In the genomic region with DNA sequence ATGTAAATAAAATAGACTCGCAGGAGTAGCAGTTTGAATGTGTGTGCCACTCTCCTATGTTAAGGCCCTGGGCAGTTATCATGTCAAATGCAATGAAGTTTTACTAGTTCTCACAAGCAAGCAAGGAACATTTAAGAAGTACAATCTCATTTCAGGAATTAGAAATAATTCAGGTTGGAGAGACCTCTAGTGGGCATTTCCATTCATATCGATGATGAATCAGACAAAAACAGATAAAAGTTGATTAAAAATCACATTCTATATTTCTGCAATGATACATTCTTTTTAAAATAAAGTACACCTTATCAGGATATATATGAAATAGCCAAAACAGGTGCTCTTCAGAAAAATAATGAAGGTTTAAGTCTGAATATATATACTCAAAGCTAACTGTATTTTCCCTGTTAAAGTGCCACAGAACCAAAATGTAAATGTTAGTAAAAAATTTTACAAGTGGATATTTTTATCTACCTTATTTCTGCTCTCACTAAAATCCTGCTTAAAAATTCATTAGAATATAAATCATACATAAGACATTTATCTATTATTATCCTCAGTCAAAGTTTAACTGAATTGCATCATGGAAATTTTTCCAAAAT, we compare ENCODE assay signal across 9 cellular contexts.
A peak's percentile ranks its signal among the peaks of the same experiment; 100 is the strongest.
DNase-seq lines count a peak whose midpoint lies in the region; ATAC-seq and TF ChIP-seq lines count a peak whose summit lies in the region.
"Had no signal": no experiment of that assay in that cellular context is flagged by ENCODE, and none has a peak within 500 bp of the region (broad histone marks: within the 10 kb centered on the region; RNA-seq: fewer than 3 reads in every experiment).

No MANE protein-coding gene starts in this region.

- H3K27ac ChIP-seq in foreskin keratinocyte: no peak overlapping the region

- in situ Hi-C loops in ACHN (cut with HindIII; ENCODE audit: low pct_ligation_motif_present, low pct_unique_long_range_greater_than_20kb, low sequenced_read_pairs) (no loop called here), GM13977 (cut with MboI; ENCODE audit: low pct_unique_long_range_greater_than_20kb, low sequenced_read_pairs, unreplicated experiment) (no loop called here)

- DNase-seq in ACHN: peak; percentile 8
- DNase-seq in GM13977 (ENCODE audit: low spot score): no peak
- peak; percentile 39 for DNase-seq in RKO (ENCODE audit: low spot score)
- peak in 1 of 2 donors; percentile 10 for DNase-seq in foreskin keratinocyte
- no peak for DNase-seq in AG08395 (ENCODE audit: low spot score)
- DNase-seq in central memory CD4-positive, alpha-beta T cell: no peak
- no peak for DNase-seq in NCI-H526 (lab: John Stamatoyannopoulos, UW)
- DNase-seq: NK-92 treated with Interleukin-12 subunit alpha and Interleukin-12 subunit beta, amount 100 ng/mL, for 24 hours had no signal

- no peak for ATAC-seq in foreskin keratinocyte
- no peak for ATAC-seq in GM21381 (IDR thresholded peaks at IDR 0.05; ENCODE audit: unreplicated experiment)

- no peaks in the 10 kb centered on the region for H3K4me1 ChIP-seq in foreskin keratinocyte

- H3K27me3 ChIP-seq in foreskin keratinocyte: no peaks in the 10 kb centered on the region

- TF ChIP-seq CTCF in GM13977 (IDR thresholded peaks at IDR 0.05; ENCODE audit: extremely low read depth, insufficient read depth, missing control alignments) (peak; percentile 42), foreskin keratinocyte (conservative IDR thresholded peaks at IDR 0.05) (peak; percentile 57)

Comparison
In these comparisons a context has a peak if more than half of its experiments do, and no peak if none do; other contexts are left out.
1. DNase-seq: peak in ACHN (single experiment) and RKO (single experiment); none in GM13977 (single experiment), AG08395 (single experiment), central memory CD4-positive, alpha-beta T cell (single experiment) and NCI-H526 (0 of 2).